17 cellular contexts compared by ENCODE assay signal in the genomic region with DNA sequence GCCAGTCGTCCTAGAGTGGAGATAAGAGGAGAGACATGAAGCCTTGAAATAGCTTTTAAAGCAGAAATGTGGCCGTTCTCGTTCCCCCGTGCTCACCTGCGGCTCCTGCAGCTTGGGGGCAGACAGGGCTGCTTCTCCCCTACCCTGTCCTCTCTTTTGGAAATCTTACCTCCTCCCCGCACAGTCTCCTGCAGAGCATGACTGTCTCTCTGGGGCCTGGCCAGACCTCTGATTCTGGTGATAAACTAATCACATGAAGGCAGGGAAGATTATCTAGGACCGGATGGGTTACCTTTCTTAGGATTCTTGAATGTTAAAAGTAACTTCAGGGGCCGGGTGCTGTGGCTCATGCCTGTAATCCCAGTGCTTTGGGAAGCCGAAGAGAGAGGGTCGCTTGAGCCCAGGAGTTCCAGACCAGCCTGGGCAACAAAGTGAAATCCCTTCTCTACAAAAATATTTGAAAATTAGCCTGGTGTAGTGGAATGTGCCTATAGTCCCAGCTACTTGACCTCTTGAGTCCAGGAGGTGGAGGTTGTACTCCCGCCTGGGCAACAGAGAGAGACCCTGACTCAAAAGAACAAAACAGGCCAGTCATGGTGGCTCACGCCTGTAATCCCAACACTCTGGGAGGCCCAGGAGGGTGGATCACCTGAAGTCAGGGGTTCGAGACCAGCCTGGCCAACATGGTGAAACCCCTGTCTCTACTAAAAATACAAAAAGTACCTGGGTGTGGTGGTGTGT. TPM values are rescaled to one million over a fixed set of nuclear protein-coding genes. Genes with fewer than 3 reads are reported as not detected.
A peak's percentile ranks its signal among the peaks of the same experiment; 100 is the strongest.
DNase-seq lines count a peak whose midpoint lies in the region; ATAC-seq, FAIRE-seq and TF ChIP-seq lines count a peak whose summit lies in the region.
"Had no signal": no experiment of that assay in that cellular context is flagged by ENCODE, and none has a peak within 500 bp of the region (broad histone marks: within the 10 kb centered on the region; RNA-seq: fewer than 3 reads in every experiment).

No MANE protein-coding gene starts in this region.

- POLR2A ChIA-PET in CD8-positive, alpha-beta T cell (lab: Charles Lee): no interaction called here

- H3K27me3 Mint-ChIP-seq in CD14-positive monocyte (ENCODE audit: low read depth in 3 of 3): peaks cover 0 to 4% (median 2%) of the 10 kb centered on the region in 3 donors
- H3K27me3 Mint-ChIP-seq in activated CD8-positive, alpha-beta memory T cell treated with anti-CD3 and anti-CD28 coated beads, Interleukin-2, amount 10 ng/mL, durations not matched to agents 7 days and 5 days: peaks cover 30% of the 10 kb centered on the region
- H3K27me3 Mint-ChIP-seq in CD8-positive, alpha-beta T cell (ENCODE audit: low read depth): peaks cover 24% of the 10 kb centered on the region

- peak in 1 of 2 donors; percentile 18 for ATAC-seq in gastrocnemius medialis
- ATAC-seq in activated CD8-positive, alpha-beta memory T cell treated with anti-CD3 and anti-CD28 coated beads, Interleukin-2, amount 10 ng/mL, durations not matched to agents 7 days and 5 days: no peak
- ATAC-seq in CD8-positive, alpha-beta T cell: no peak
- ATAC-seq: HCT116 had no signal

- H3K27ac ChIP-seq in Peyer's patch (peak overlapping the region in 3 of 4 donors; percentile 74 to 98 (median 85)), kidney (ENCODE audit: low read depth in 2 of 2, low read length in 2 of 2) (no peak overlapping the region), gastrocnemius medialis (peak overlapping the region; percentile 58 to 78 (median 70))
- no peak overlapping the region for H3K27ac ChIP-seq in CD8-positive, alpha-beta T cell (ENCODE audit: low read depth, low read length)

- no peak overlapping the region for H3K9ac ChIP-seq in kidney (ENCODE audit: low read length in 2 of 2)

- H3K27me3 ChIP-seq in Peyer's patch (no peaks in the 10 kb centered on the region), gastrocnemius medialis (no peaks in the 10 kb centered on the region)
- H3K27me3 ChIP-seq in CD8-positive, alpha-beta T cell (ENCODE audit: insufficient read depth, low read length): no peaks in the 10 kb centered on the region

- H3K4me1 ChIP-seq in Peyer's patch (peaks cover 0 to 48% (median 14%) of the 10 kb centered on the region in 4 donors), kidney (ENCODE audit: control insufficient read depth in 1 of 2, insufficient read depth in 1 of 2, low read depth in 1 of 2, low read length in 2 of 2) (peaks cover 14 to 21% of the 10 kb centered on the region in 2 donors), gastrocnemius medialis (peaks cover 12 to 20% of the 10 kb centered on the region in 2 donors)
- no peaks in the 10 kb centered on the region for H3K4me1 ChIP-seq in CD8-positive, alpha-beta T cell (ENCODE audit: insufficient read depth, low read length)

- no peaks in the 10 kb centered on the region for H3K36me3 ChIP-seq in Peyer's patch
- no peaks in the 10 kb centered on the region for H3K36me3 ChIP-seq in kidney (ENCODE audit: control insufficient read depth in 1 of 2, insufficient read depth in 2 of 2, low read length in 2 of 2)
- no peaks in the 10 kb centered on the region for H3K36me3 ChIP-seq in gastrocnemius medialis
- H3K36me3 ChIP-seq in CD8-positive, alpha-beta T cell (ENCODE audit: insufficient read depth, low read length): no peaks in the 10 kb centered on the region

- no peak for DNase-seq in CD14-positive monocyte (ENCODE audit: low spot score)
- peak in 1 of 3 donors; percentile 46 for DNase-seq in Peyer's patch
- DNase-seq in kidney: peak; percentile 21
- DNase-seq in gastrocnemius medialis: no peak
- no peak for DNase-seq in activated CD8-positive, alpha-beta memory T cell treated with anti-CD3 and anti-CD28 coated beads, Interleukin-2, amount 10 ng/mL, durations not matched to agents 7 days and 5 days
- no peak for DNase-seq in GM10266 (ENCODE audit: extremely low spot score)
- DNase-seq in activated CD8-positive, alpha-beta memory T cell treated with anti-CD3 and anti-CD28 coated beads, Interleukin-2, amount 50 U/mL, for 4 hours: no peak
- DNase-seq in CD8-positive, alpha-beta T cell: no peak
- DNase-seq: activated CD4-positive, alpha-beta T cell treated with anti-CD3 and anti-CD28 coated beads, Interleukin-2, amount 50 U/mL, for 1 hour; glutamatergic neuron; Karpas-422; naive thymus-derived CD4-positive, alpha-beta T cell; NCI-H2029 treated with DMSO at 0.1 percent for 48 hours; stimulated activated naive CD4-positive, alpha-beta T cell treated with Interleukin-2 at 50 U/mL for 16 hours had no signal

- peak overlapping the region; percentile 97 to 100 (median 99) for H3K27ac Mint-ChIP-seq in CD14-positive monocyte
- no peak overlapping the region for H3K27ac Mint-ChIP-seq in activated CD8-positive, alpha-beta memory T cell treated with anti-CD3 and anti-CD28 coated beads, Interleukin-2, amount 10 ng/mL, durations not matched to agents 7 days and 5 days
- H3K27ac Mint-ChIP-seq in CD8-positive, alpha-beta T cell: no peak overlapping the region
- H3K27ac Mint-ChIP-seq: activated T-helper 1 cell treated with anti-CD3 and anti-CD28 coated beads, Interleukin-12 subunit alpha, Interleukin-12 subunit beta, Interleukin-2, Interleukin-4 antibody, amounts not matched to agents 30 ng/mL and 10 ng/mL and 1 ng/mL, durations not matched to agents 14 hours and 24 hours and 36 hours; naive thymus-derived CD4-positive, alpha-beta T cell had no signal

- FAIRE-seq in kidney (lab: Jason Lieb, UNC): no peak
- FAIRE-seq: endothelial cell of umbilical vein had no signal

- intact Hi-C loops in CD14-positive monocyte (cut with micrococcal nuclease) (no loop called here), kidney (cut with DNase I) (no loop called here), gastrocnemius medialis (cut with DNase I; ENCODE audit: low total_unique reads) (loop anchor here (5.0 kb wide), 1 partner anchor 47 kb away; no protein-coding TSS in a partner anchor)
- intact Hi-C loops in CD8-positive, alpha-beta T cell (cut with DNase I, micrococcal nuclease): no loop called here

- no peak for TF ChIP-seq CTCF in CD14-positive monocyte (IDR thresholded peaks at IDR 0.05)
- no peak for TF ChIP-seq CTCF in Peyer's patch (IDR thresholded peaks at IDR 0.05)
- no peak for TF ChIP-seq CTCF in kidney (IDR thresholded peaks at IDR 0.05; ENCODE audit: borderline replicate concordance, extremely low read depth, insufficient read depth)
- no peak for TF ChIP-seq CTCF in gastrocnemius medialis (IDR thresholded peaks at IDR 0.05 in 4 of 5, conservative IDR thresholded peaks at IDR 0.05 in 1 of 5)
- TF ChIP-seq CTCF in GM10266 (IDR thresholded peaks at IDR 0.05; ENCODE audit: control insufficient read depth, insufficient read depth, low read depth, missing control alignments): no peak
- TF ChIP-seq CTCF in CD8-positive, alpha-beta T cell (IDR thresholded peaks at IDR 0.05): no peak

- peaks cover 5 to 7% of the 10 kb centered on the region in 2 donors for H3K36me3 Mint-ChIP-seq in CD14-positive monocyte
- no peaks in the 10 kb centered on the region for H3K36me3 Mint-ChIP-seq in activated CD8-positive, alpha-beta memory T cell treated with anti-CD3 and anti-CD28 coated beads, Interleukin-2, amount 10 ng/mL, durations not matched to agents 7 days and 5 days
- no peaks in the 10 kb centered on the region for H3K36me3 Mint-ChIP-seq in CD8-positive, alpha-beta T cell

- H3K9me3 ChIP-seq in Peyer's patch (no peaks in the 10 kb centered on the region), kidney (ENCODE audit: control insufficient read depth in 1 of 2, low read length in 2 of 2) (no peaks in the 10 kb centered on the region), gastrocnemius medialis (no peaks in the 10 kb centered on the region)
- no peaks in the 10 kb centered on the region for H3K9me3 ChIP-seq in CD8-positive, alpha-beta T cell (ENCODE audit: low read length)

- TF ChIP-seq POLR2A in Peyer's patch (IDR thresholded peaks at IDR 0.05) (no peak), gastrocnemius medialis (IDR thresholded peaks at IDR 0.05) (no peak)

- H3K4me3 Mint-ChIP-seq in CD14-positive monocyte: peak overlapping the region; percentile 72 to 91
- H3K4me3 Mint-ChIP-seq in activated CD8-positive, alpha-beta memory T cell treated with anti-CD3 and anti-CD28 coated beads, Interleukin-2, amount 10 ng/mL, durations not matched to agents 7 days and 5 days: no peak overlapping the region
- no peak overlapping the region for H3K4me3 Mint-ChIP-seq in CD8-positive, alpha-beta T cell
- H3K4me3 Mint-ChIP-seq: activated T-helper 1 cell treated with anti-CD3 and anti-CD28 coated beads, Interleukin-12 subunit alpha, Interleukin-12 subunit beta, Interleukin-2, Interleukin-4 antibody, amounts not matched to agents 30 ng/mL and 10 ng/mL and 1 ng/mL, durations not matched to agents 14 hours and 24 hours and 36 hours; naive thymus-derived CD4-positive, alpha-beta T cell had no signal

- H3K9me3 Mint-ChIP-seq in CD14-positive monocyte: peaks cover 0 to 1% (median 0%) of the 10 kb centered on the region in 7 donors
- peaks cover under 1% of the 10 kb centered on the region for H3K9me3 Mint-ChIP-seq in activated CD8-positive, alpha-beta memory T cell treated with anti-CD3 and anti-CD28 coated beads, Interleukin-2, amount 10 ng/mL, durations not matched to agents 7 days and 5 days (ENCODE audit: low read depth)
- peaks cover 3% of the 10 kb centered on the region for H3K9me3 Mint-ChIP-seq in CD8-positive, alpha-beta T cell

- H3K4me1 Mint-ChIP-seq in CD14-positive monocyte: peaks cover 96% of the 10 kb centered on the region
- no peaks in the 10 kb centered on the region for H3K4me1 Mint-ChIP-seq in activated CD8-positive, alpha-beta memory T cell treated with anti-CD3 and anti-CD28 coated beads, Interleukin-2, amount 10 ng/mL, durations not matched to agents 7 days and 5 days
- no peaks in the 10 kb centered on the region for H3K4me1 Mint-ChIP-seq in CD8-positive, alpha-beta T cell (ENCODE audit: low read depth)

- CTCF ChIA-PET in activated CD8-positive, alpha-beta memory T cell treated with anti-CD3 and anti-CD28 coated beads, Interleukin-2, amount 10 ng/mL, durations not matched to agents 7 days and 5 days (lab: Charles Lee): no interaction called here
- CTCF ChIA-PET in CD8-positive, alpha-beta T cell (lab: Charles Lee): interaction anchor here (0.7 kb wide), 1 partner anchor 10 kb away, joined by 3 read pairs; no protein-coding TSS in a partner anchor

- H3K4me3 ChIP-seq in Peyer's patch: no peak overlapping the region
- H3K4me3 ChIP-seq in kidney (ENCODE audit: low read length in 2 of 2): no peak overlapping the region
- H3K4me3 ChIP-seq in gastrocnemius medialis: no peak overlapping the region
- H3K4me3 ChIP-seq in CD8-positive, alpha-beta T cell (ENCODE audit: low read depth, low read length): no peak overlapping the region

- in situ Hi-C loops in gastrocnemius medialis (cut with MboI; ENCODE audit: low sequenced_read_pairs in 4 of 4): no loop called here

RNA-seq across cellular contexts. Expression of a gene that starts 8.1 kb away (rescaled TPM):
- polyA plus RNA-seq in CD14-positive monocyte: 10 to 100 TPM; 17.9 to 47.5 TPM
- total RNA-seq in Peyer's patch: 100 to 1,000 TPM in 1 of 4 donors, 10 to 100 TPM in 3; 36.3 to 160 (median 89.2) TPM
- total RNA-seq in kidney: 7.1 TPM
- 6.6 TPM for polyA plus RNA-seq in kidney (ENCODE audit: insufficient read depth, low read depth, low replicate concordance)
- 10 to 100 TPM; 11.9 to 29.9 (median 25.5) TPM for total RNA-seq in gastrocnemius medialis
- under 1 TPM in 1 of 2 experiments, not detected in 1; 0.23 TPM for total RNA-seq in activated CD8-positive, alpha-beta memory T cell treated with anti-CD3 and anti-CD28 coated beads, Interleukin-2, amount 10 ng/mL, durations not matched to agents 7 days and 5 days
- 1 to 10 TPM; 1.7 to 1.9 TPM for total RNA-seq in CD8-positive, alpha-beta T cell
- total RNA-seq: endothelial cell of umbilical vein had no signal
- polyA plus RNA-seq: naive thymus-derived CD4-positive, alpha-beta T cell had no signal

Comparison
In these comparisons a context has a peak if more than half of its experiments do, and no peak if none do; other contexts are left out.
1. H3K27ac Mint-ChIP-seq: peak in CD14-positive monocyte (7 of 7); none in activated CD8-positive, alpha-beta memory T cell treated with anti-CD3 and anti-CD28 coated beads, Interleukin-2, amount 10 ng/mL, durations not matched to agents 7 days and 5 days (single experiment) and CD8-positive, alpha-beta T cell (single experiment).
2. H3K4me3 Mint-ChIP-seq: peak in CD14-positive monocyte (2 of 2); none in activated CD8-positive, alpha-beta memory T cell treated with anti-CD3 and anti-CD28 coated beads, Interleukin-2, amount 10 ng/mL, durations not matched to agents 7 days and 5 days (single experiment) and CD8-positive, alpha-beta T cell (single experiment).
3. H3K27ac ChIP-seq: peak in Peyer's patch (3 of 4) and gastrocnemius medialis (4 of 4); none in kidney (0 of 2) and CD8-positive, alpha-beta T cell (single experiment).